Comparison of ENCODE assay signal across 28 cellular contexts in the genomic region with DNA sequence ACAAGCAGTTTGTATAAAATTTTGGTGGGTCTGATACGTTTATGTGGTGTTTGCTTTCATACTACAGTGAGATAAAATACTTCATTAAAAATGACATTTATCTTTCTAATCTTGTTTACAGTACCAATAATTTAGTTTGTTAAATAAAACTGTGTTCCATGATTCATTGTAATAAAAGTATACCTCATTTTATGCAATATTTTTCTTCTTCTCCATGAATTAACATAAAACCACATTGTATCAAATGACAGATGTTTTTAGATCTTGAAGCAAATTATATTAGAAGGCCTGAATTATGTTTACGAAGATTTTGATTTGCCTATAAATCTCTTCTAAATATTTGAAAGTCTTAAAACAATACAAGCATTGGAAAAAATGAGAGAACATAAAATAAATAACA.
"Had no signal": no experiment of that assay in that cellular context is flagged by ENCODE, and none has a peak within 500 bp of the region (broad histone marks: within the 10 kb centered on the region; RNA-seq: fewer than 3 reads in every experiment).

No MANE protein-coding gene starts in this region.

- ATAC-seq: left colon; left lung; lower lobe of right lung; natural killer cell; right lobe of liver; stimulated activated naive B cell treated with anti-CD40 and anti-IgM and Interleukin-4, amounts not matched to agents 10 μg/mL and 1 μg/mL and 100 μg/mL, for 72 hours; stimulated activated naive CD8-positive, alpha-beta T cell treated with anti-CD3 and anti-CD28 coated beads, Interleukin-15, Interleukin-2, amounts not matched to agents 100 U/mL and 50 U/mL, for 24 hours had no signal

- FAIRE-seq: keratinocyte had no signal

- H3K36me3 Mint-ChIP-seq: natural killer cell; neural progenitor cell; stimulated activated naive B cell treated with anti-CD40 and anti-IgM and Interleukin-4, amounts not matched to agents 10 μg/mL and 1 μg/mL and 100 μg/mL, for 72 hours had no signal

- H3K4me2 ChIP-seq: hepatocyte, neural progenitor cell had no signal

- DNase-seq: left colon; left lung; lower lobe of right lung; mammary epithelial cell; mesenchymal stem cell; natural killer cell; nephron progenitor cell; ovary; right lobe of liver; stimulated activated CD4-positive, alpha-beta T cell treated with anti-CD3 and anti-CD28 coated beads, Interleukin-12 subunit alpha, Interleukin-12 subunit beta, amount 100 ng/mL, for 4 hours; stimulated activated CD4-positive, alpha-beta T cell treated with anti-CD3 and anti-CD28 coated beads, Interleukin-15, amount 100 ng/mL, for 24 hours; stimulated activated CD4-positive, alpha-beta T cell treated with anti-CD3 and anti-CD28 coated beads, Interleukin-2, amount 100 ng/mL, for 24 hours; stimulated activated CD4-positive, alpha-beta T cell treated with anti-CD3 and anti-CD28 coated beads, Interleukin-4, amount 100 ng/mL, for 1 hour; stimulated activated naive B cell treated with anti-CD40 and anti-IgM and Interleukin-4, amounts not matched to agents 10 μg/mL and 1 μg/mL and 100 μg/mL, for 72 hours; stimulated activated naive CD8-positive, alpha-beta T cell treated with anti-CD3 and anti-CD28 coated beads, Interleukin-15, Interleukin-2, amounts not matched to agents 100 U/mL and 50 U/mL, for 24 hours; stomach; testis; thyroid gland; transverse colon; upper lobe of left lung had no signal

- H3K9me3 Mint-ChIP-seq: neural progenitor cell had no signal

- H3K27me3 ChIP-seq: hepatocyte, left lung, neural progenitor cell, neutrophil, ovary, right atrium auricular region, right lobe of liver, stomach, testis, thyroid gland, transverse colon, upper lobe of left lung, vagina had no signal

- H3K9me3 ChIP-seq: lower lobe of right lung, neutrophil, ovary, right lobe of liver, testis, thyroid gland, transverse colon, upper lobe of left lung, vagina had no signal

- H2AFZ ChIP-seq: hepatocyte, neural progenitor cell had no signal

- H3K27ac Mint-ChIP-seq: natural killer cell; nephron progenitor cell; neural progenitor cell; progenitor cell of endocrine pancreas; stimulated activated naive B cell treated with anti-CD40 and anti-IgM and Interleukin-4, amounts not matched to agents 10 μg/mL and 1 μg/mL and 100 μg/mL, for 72 hours had no signal

- H3K4me3 Mint-ChIP-seq: natural killer cell; nephron progenitor cell; neural progenitor cell; stimulated activated naive B cell treated with anti-CD40 and anti-IgM and Interleukin-4, amounts not matched to agents 10 μg/mL and 1 μg/mL and 100 μg/mL, for 72 hours had no signal

- H3K27me3 Mint-ChIP-seq: progenitor cell of endocrine pancreas; stimulated activated naive B cell treated with anti-CD40 and anti-IgM and Interleukin-4, amounts not matched to agents 10 μg/mL and 1 μg/mL and 100 μg/mL, for 72 hours had no signal

- H3K9ac ChIP-seq: neural progenitor cell had no signal

- H3K79me2 ChIP-seq: hepatocyte had no signal

- H3K4me1 ChIP-seq: left lung, lower lobe of right lung, neural progenitor cell, right atrium auricular region, right lobe of liver, stomach, testis, thyroid gland, transverse colon, upper lobe of left lung, vagina had no signal

- H3K4me3 ChIP-seq: hepatocyte, left lung, lower lobe of right lung, neural progenitor cell, ovary, right atrium auricular region, right lobe of liver, skin epidermis, stomach, testis, thyroid gland, transverse colon, upper lobe of left lung, vagina had no signal

- H3K36me3 ChIP-seq: left lung, lower lobe of right lung, neural progenitor cell, neutrophil, ovary, right atrium auricular region, right lobe of liver, stomach, thyroid gland, transverse colon, upper lobe of left lung, vagina had no signal

- H3K4me1 Mint-ChIP-seq: natural killer cell; nephron progenitor cell; neural progenitor cell; stimulated activated naive B cell treated with anti-CD40 and anti-IgM and Interleukin-4, amounts not matched to agents 10 μg/mL and 1 μg/mL and 100 μg/mL, for 72 hours had no signal

- H3K27ac ChIP-seq: hepatocyte, left lung, lower lobe of right lung, neural progenitor cell, neutrophil, ovary, right atrium auricular region, right lobe of liver, skin epidermis, stomach, testis, thyroid gland, transverse colon, upper lobe of left lung, vagina had no signal
